ENCODE assay signal across 1 cellular context in the genomic region with DNA sequence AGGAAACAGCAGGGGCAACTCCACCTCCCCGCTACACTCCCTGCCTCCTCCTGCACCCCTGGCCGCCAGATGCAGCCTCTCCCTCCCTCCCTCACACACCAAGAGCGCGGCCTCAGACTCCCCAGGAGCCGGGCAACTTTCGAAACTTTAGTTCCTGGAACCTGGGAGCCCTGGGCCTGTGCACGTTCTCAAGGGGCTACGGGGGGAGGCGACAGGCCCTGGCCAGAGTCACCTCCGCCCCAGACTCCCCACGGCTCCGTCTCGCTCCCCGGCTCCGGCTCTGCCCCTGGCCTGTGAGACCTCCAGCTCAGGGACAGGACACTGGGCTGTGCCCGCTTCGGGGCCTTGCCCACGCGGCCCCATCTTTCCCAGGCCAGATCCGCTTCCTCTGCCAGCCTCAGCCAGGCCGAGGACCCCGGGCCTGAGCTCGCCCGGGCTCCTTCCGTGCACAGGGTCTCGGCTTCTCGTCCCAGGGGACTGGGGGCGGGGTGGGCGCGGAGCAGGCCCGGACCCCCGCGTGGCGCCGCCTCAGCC.
TF ChIP-seq lines count a peak whose summit lies in the region.

No MANE protein-coding gene starts in this region.

TF ChIP-seq in IMR-90, 13 proteins besides CTCF, POLR2A, EP300 and RAD21 (continued from another document):
- TF ChIP-seq BHLHE40 (IDR thresholded peaks at IDR 0.05; ENCODE audit: low read depth, low read length) (no peak), SMC3 (IDR thresholded peaks at IDR 0.05; ENCODE audit: low read depth, low read length) (no peak), NFE2L2 (IDR thresholded peaks at IDR 0.05; ENCODE audit: low read depth, low read length) (no peak), CHD1 (IDR thresholded peaks at IDR 0.05; ENCODE audit: low read depth, low read length) (no peak)
TF ChIP-seq in IMR-90: peak in this region for 0.
